In the genomic region with DNA sequence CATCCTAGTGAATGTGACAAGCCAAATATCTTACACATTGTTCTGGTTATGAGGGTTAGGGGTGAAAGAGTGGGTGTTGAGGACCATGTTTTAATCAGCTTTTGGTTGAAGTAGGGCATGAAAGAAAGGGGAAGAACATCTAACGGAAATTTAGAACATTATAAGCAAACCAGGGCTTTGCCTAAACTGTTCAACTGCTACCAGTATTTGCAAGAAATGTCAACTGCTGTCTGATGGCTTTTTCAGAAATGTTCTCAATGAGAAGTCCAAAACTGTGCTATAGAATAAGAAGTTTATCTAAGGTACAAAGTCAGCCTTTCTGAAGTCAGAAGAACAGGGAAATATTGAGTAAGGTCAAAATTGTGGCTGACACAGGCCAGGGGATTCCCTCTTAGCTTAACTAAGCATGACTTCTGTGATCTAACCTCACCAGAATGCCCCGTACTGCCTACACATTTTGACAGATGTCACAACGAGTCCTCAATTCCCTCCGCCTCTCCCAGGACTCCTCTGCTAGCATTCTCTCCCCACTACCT, we compare ENCODE assay signal across 8 cellular contexts.
A peak's percentile ranks its signal among the peaks of the same experiment; 100 is the strongest.
DNase-seq lines count a peak whose midpoint lies in the region; ATAC-seq and TF ChIP-seq lines count a peak whose summit lies in the region.

No MANE protein-coding gene starts in this region.

- TF ChIP-seq POLR2A in gastroesophageal sphincter (IDR thresholded peaks at IDR 0.05): no peak

- H3K27ac Mint-ChIP-seq in activated naive CD4-positive, alpha-beta T cell treated with anti-CD3 and anti-CD28 coated beads for 36 hours: peak overlapping the region; percentile 70
- H3K27ac Mint-ChIP-seq in stimulated activated naive CD8-positive, alpha-beta T cell treated with anti-CD3 and anti-CD28 coated beads, Interleukin-15, amount 100 ng/mL, for 72 hours: peak overlapping the region; percentile 64 to 85

- H3K4me3 ChIP-seq in gastroesophageal sphincter: no peak overlapping the region

- ATAC-seq in HG02981 (IDR thresholded peaks at IDR 0.05; ENCODE audit: unreplicated experiment) (peak; percentile 94), gastroesophageal sphincter (no peak)
- ATAC-seq in activated T-cell treated with anti-CD3 and anti-CD28 coated beads, Interleukin-2, amount 50 U/mL, for 4 hours: peak; percentile 85 to 89
- peak; percentile 97 for ATAC-seq in stimulated activated naive CD8-positive, alpha-beta T cell treated with anti-CD3 and anti-CD28 coated beads, Interleukin-15, amount 100 ng/mL, for 72 hours

- H3K36me3 ChIP-seq in gastroesophageal sphincter: no peaks in the 10 kb centered on the region

- no peaks in the 10 kb centered on the region for H3K9me3 ChIP-seq in gastroesophageal sphincter

- peaks cover 4% of the 10 kb centered on the region for H3K27me3 Mint-ChIP-seq in activated naive CD4-positive, alpha-beta T cell treated with anti-CD3 and anti-CD28 coated beads for 36 hours (ENCODE audit: low read depth)
- H3K27me3 Mint-ChIP-seq in activated T-cell treated with anti-CD3 and anti-CD28 coated beads, Interleukin-2, amount 50 U/mL, for 4 hours (ENCODE audit: low read depth): no peaks in the 10 kb centered on the region
- no peaks in the 10 kb centered on the region for H3K27me3 Mint-ChIP-seq in stimulated activated naive CD8-positive, alpha-beta T cell treated with anti-CD3 and anti-CD28 coated beads, Interleukin-15, amount 100 ng/mL, for 72 hours

- no peak for TF ChIP-seq EP300 in gastroesophageal sphincter (IDR thresholded peaks at IDR 0.05)

- no peaks in the 10 kb centered on the region for H3K36me3 Mint-ChIP-seq in activated naive CD4-positive, alpha-beta T cell treated with anti-CD3 and anti-CD28 coated beads for 36 hours (ENCODE audit: low read depth)
- H3K36me3 Mint-ChIP-seq in activated T-cell treated with anti-CD3 and anti-CD28 coated beads, Interleukin-2, amount 50 U/mL, for 4 hours (ENCODE audit: insufficient read depth): no peaks in the 10 kb centered on the region

- WGBS in gastroesophageal sphincter (ENCODE audit: low coverage in 1 of 2), 2 donors: 48 to 77% methylated on average over 4 of the region's 4 CpGs

- H3K27ac ChIP-seq in gastroesophageal sphincter: no peak overlapping the region

- no peak for TF ChIP-seq CTCF in gastroesophageal sphincter (IDR thresholded peaks at IDR 0.05)

- CTCF ChIA-PET in activated naive CD4-positive, alpha-beta T cell treated with anti-CD3 and anti-CD28 coated beads for 36 hours (lab: Charles Lee): interaction anchor here (1.3 to 4.0 kb wide), 6 partner anchors 9 to 95 kb away, joined by 5 to 92 read pairs (median 6); no protein-coding TSS in a partner anchor

- peaks cover 15% of the 10 kb centered on the region for H3K4me1 Mint-ChIP-seq in activated naive CD4-positive, alpha-beta T cell treated with anti-CD3 and anti-CD28 coated beads for 36 hours (ENCODE audit: low read depth)
- H3K4me1 Mint-ChIP-seq in activated T-cell treated with anti-CD3 and anti-CD28 coated beads, Interleukin-2, amount 50 U/mL, for 4 hours (ENCODE audit: low read depth): peaks cover 21% of the 10 kb centered on the region
- peaks cover 35% of the 10 kb centered on the region for H3K4me1 Mint-ChIP-seq in stimulated activated naive CD8-positive, alpha-beta T cell treated with anti-CD3 and anti-CD28 coated beads, Interleukin-15, amount 100 ng/mL, for 72 hours

- intact Hi-C loops in activated naive CD4-positive, alpha-beta T cell treated with anti-CD3 and anti-CD28 coated beads for 36 hours (cut with micrococcal nuclease): loop anchor here (1.0 kb wide), 7 partner anchors 16 to 267 kb away; a partner anchor contains a TSS

- peak; percentile 74 for DNase-seq in activated naive CD4-positive, alpha-beta T cell treated with anti-CD3 and anti-CD28 coated beads for 36 hours
- DNase-seq in activated naive CD4-positive, alpha-beta T cell (lab: John Stamatoyannopoulos, UW): no peak
- DNase-seq in activated T-cell treated with anti-CD3 and anti-CD28 coated beads, Interleukin-2, amount 50 U/mL, for 4 hours: peak; percentile 15
- DNase-seq in stimulated activated naive CD8-positive, alpha-beta T cell treated with anti-CD3 and anti-CD28 coated beads, Interleukin-15, amount 100 ng/mL, for 72 hours: peak; percentile 42 to 58
- DNase-seq in epidermal melanocyte (ENCODE audit: insufficient read length, low spot score) (no peak), NCI-H2196 treated with DMSO at 0.1 percent for 48 hours (lab: John Stamatoyannopoulos, UW; ENCODE audit: unreplicated experiment) (no peak)

- no peaks in the 10 kb centered on the region for H3K27me3 ChIP-seq in gastroesophageal sphincter

- H3K9me3 Mint-ChIP-seq in activated naive CD4-positive, alpha-beta T cell treated with anti-CD3 and anti-CD28 coated beads for 36 hours: no peaks in the 10 kb centered on the region
- no peaks in the 10 kb centered on the region for H3K9me3 Mint-ChIP-seq in activated T-cell treated with anti-CD3 and anti-CD28 coated beads, Interleukin-2, amount 50 U/mL, for 4 hours
- no peaks in the 10 kb centered on the region for H3K9me3 Mint-ChIP-seq in stimulated activated naive CD8-positive, alpha-beta T cell treated with anti-CD3 and anti-CD28 coated beads, Interleukin-15, amount 100 ng/mL, for 72 hours

- no peak overlapping the region for H3K4me3 Mint-ChIP-seq in activated naive CD4-positive, alpha-beta T cell treated with anti-CD3 and anti-CD28 coated beads for 36 hours
- no peak overlapping the region for H3K4me3 Mint-ChIP-seq in activated T-cell treated with anti-CD3 and anti-CD28 coated beads, Interleukin-2, amount 50 U/mL, for 4 hours
- H3K4me3 Mint-ChIP-seq in stimulated activated naive CD8-positive, alpha-beta T cell treated with anti-CD3 and anti-CD28 coated beads, Interleukin-15, amount 100 ng/mL, for 72 hours: peak overlapping the region; percentile 23 to 43

- no peaks in the 10 kb centered on the region for H3K4me1 ChIP-seq in gastroesophageal sphincter

Comparison
In these comparisons a context has a peak if more than half of its experiments do, and no peak if none do; other contexts are left out.
1. DNase-seq: peak in activated naive CD4-positive, alpha-beta T cell treated with anti-CD3 and anti-CD28 coated beads for 36 hours (single experiment), activated T-cell treated with anti-CD3 and anti-CD28 coated beads, Interleukin-2, amount 50 U/mL, for 4 hours (single experiment) and stimulated activated naive CD8-positive, alpha-beta T cell treated with anti-CD3 and anti-CD28 coated beads, Interleukin-15, amount 100 ng/mL, for 72 hours (2 of 2); none in activated naive CD4-positive, alpha-beta T cell (0 of 4), epidermal melanocyte (single experiment) and NCI-H2196 treated with DMSO at 0.1 percent for 48 hours (single experiment).
2. H3K4me3 Mint-ChIP-seq: peak in stimulated activated naive CD8-positive, alpha-beta T cell treated with anti-CD3 and anti-CD28 coated beads, Interleukin-15, amount 100 ng/mL, for 72 hours (2 of 2); none in activated naive CD4-positive, alpha-beta T cell treated with anti-CD3 and anti-CD28 coated beads for 36 hours (single experiment) and activated T-cell treated with anti-CD3 and anti-CD28 coated beads, Interleukin-2, amount 50 U/mL, for 4 hours (single experiment).